ENCODE assay signal across 8 cellular contexts in the genomic region with DNA sequence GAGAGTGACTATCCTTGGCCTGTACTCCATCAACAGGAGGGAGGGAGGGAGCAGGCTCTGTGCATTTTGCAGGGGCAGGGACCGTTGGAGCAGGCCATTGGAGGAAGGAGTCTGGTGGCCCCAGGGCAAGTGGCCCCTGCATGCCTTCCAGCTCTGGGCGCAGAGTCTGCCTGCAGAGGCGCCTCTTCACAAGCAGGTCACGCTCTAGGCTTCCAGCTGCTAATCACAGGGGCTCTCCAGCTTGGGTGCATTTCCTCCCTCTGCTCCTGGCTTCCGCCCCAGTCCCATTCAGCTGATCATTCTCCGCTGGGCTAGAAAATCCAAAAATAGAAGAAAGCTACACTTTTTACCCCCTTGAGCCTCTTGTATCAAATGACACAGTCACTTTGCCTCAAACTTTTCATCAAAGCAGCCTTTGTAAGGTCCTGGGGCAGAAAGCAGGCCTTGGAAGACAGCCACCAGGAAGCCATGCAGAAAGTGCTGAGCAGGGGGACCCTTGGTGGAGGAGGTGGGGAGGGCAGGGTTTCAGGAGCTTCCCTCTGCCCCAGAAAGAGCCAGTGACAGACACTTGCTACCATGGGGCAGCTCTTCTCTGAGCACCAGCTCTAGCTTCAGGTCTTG.
DNase-seq lines count a peak whose midpoint lies in the region; ATAC-seq lines count a peak whose summit lies in the region.

No MANE protein-coding gene starts in this region.

- DNase-seq in foreskin melanocyte (peak; percentile 98), putamen (ENCODE audit: low spot score) (peak; percentile 72), HPDE6-E6E7 (ENCODE audit: extremely low spot score) (no peak), NCI-H82 treated with DMSO at 0.1 percent for 48 hours (lab: John Stamatoyannopoulos, UW; ENCODE audit: unreplicated experiment) (no peak), NCI-H2107 (lab: John Stamatoyannopoulos, UW) (no peak)
- no peak for DNase-seq in activated CD4-positive, alpha-beta T cell treated with anti-CD3 and anti-CD28 coated beads for 48 hours

- peak; percentile 41 for ATAC-seq in GM18861 (IDR thresholded peaks at IDR 0.05; ENCODE audit: unreplicated experiment)
- ATAC-seq in HG03196 (IDR thresholded peaks at IDR 0.05; ENCODE audit: unreplicated experiment) = peak; percentile 63

Comparison
In these comparisons a context has a peak if more than half of its experiments do, and no peak if none do; other contexts are left out.
1. DNase-seq: peak in foreskin melanocyte (single experiment) and putamen (single experiment); none in HPDE6-E6E7 (single experiment), NCI-H82 treated with DMSO at 0.1 percent for 48 hours (single experiment), activated CD4-positive, alpha-beta T cell treated with anti-CD3 and anti-CD28 coated beads for 48 hours (single experiment) and NCI-H2107 (single experiment).